ENCODE assay signal across 7 cellular contexts in the genomic region with DNA sequence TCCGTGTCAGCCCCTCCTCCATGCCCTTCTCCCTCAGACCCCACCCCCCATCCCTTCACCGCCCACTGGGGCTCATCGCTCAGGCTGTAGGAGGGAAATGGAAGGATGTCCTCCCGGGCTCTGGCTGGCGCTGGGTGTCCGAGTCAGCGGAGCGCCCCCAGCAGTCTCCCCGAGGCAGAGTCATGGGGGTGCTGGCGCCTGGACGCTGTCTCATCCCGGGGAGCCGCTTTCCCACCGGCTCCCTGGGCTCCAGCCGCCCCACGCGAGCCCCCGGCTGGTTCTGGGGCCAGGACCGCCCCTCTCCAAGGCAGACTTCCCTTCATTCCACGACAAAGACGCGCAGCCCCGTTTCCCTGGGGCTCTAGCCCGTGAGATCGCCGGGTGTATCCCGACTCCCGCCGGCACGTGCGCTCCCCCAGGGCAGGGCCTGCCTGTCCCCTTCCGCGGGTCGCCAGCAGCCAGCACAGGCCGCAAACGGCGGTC. TPM values are rescaled to one million over a fixed set of nuclear protein-coding genes. Genes with fewer than 3 reads are reported as not detected.
DNase-seq lines count a peak whose midpoint lies in the region; ATAC-seq, FAIRE-seq and TF ChIP-seq lines count a peak whose summit lies in the region.

No MANE protein-coding gene starts in this region.

- peak overlapping the region; percentile 49 for H2AFZ ChIP-seq in neuron (ENCODE audit: low read depth, low read length)

- peak; percentile 16 for ATAC-seq in GM21381 (IDR thresholded peaks at IDR 0.05; ENCODE audit: unreplicated experiment)

- H3K4me3 ChIP-seq in fibroblast of villous mesenchyme (ENCODE audit: low read depth, low read length) (peak overlapping the region; percentile 71), neuron (ENCODE audit: low read length) (peak overlapping the region; percentile 80)

- H3K4me3 Mint-ChIP-seq in activated T-cell treated with anti-CD3 and anti-CD28 coated beads, Interleukin-2, amount 50 U/mL, for 24 hours, result peak overlapping the region; percentile 85

- H3K27me3 ChIP-seq in neuron (ENCODE audit: insufficient read depth, low read length), result no peaks in the 10 kb centered on the region

- TF ChIP-seq CTCF in fibroblast of villous mesenchyme (IDR thresholded peaks at IDR 0.05; ENCODE audit: insufficient read depth, low read depth, low read length), result peak; percentile 13

- FAIRE-seq in urothelium cell line (lab: Jason Lieb, UNC), result no peak

- H3K36me3 ChIP-seq in ES-I3 (ENCODE audit: insufficient read depth, low read length) (no peaks in the 10 kb centered on the region), neuron (ENCODE audit: insufficient read depth, low read length) (peaks cover 13% of the 10 kb centered on the region)

- H3K4me1 ChIP-seq in ES-I3 (ENCODE audit: insufficient read depth, low read length) (peaks cover 4% of the 10 kb centered on the region; the same call in 1 of the 2 replicates), neuron (ENCODE audit: insufficient read depth, low read length) (peaks cover 50% of the 10 kb centered on the region)

- peaks cover 3% of the 10 kb centered on the region for H3K27me3 Mint-ChIP-seq in activated T-cell treated with anti-CD3 and anti-CD28 coated beads, Interleukin-2, amount 50 U/mL, for 24 hours

- H3K4me1 Mint-ChIP-seq in activated T-cell treated with anti-CD3 and anti-CD28 coated beads, Interleukin-2, amount 50 U/mL, for 24 hours (ENCODE audit: low read depth), result peaks cover 29% of the 10 kb centered on the region

- DNase-seq in M059J (ENCODE audit: low read depth) (peak; percentile 83), fibroblast of villous mesenchyme (ENCODE audit: low read depth) (peak; percentile 83), urothelium cell line (ENCODE audit: low spot score) (no peak)
- peak; percentile 75 for DNase-seq in activated T-cell treated with anti-CD3 and anti-CD28 coated beads, Interleukin-2, amount 50 U/mL, for 24 hours

- H3K9me3 ChIP-seq in ES-I3 (ENCODE audit: control insufficient read depth, insufficient read depth, low read length) (no peaks in the 10 kb centered on the region), neuron (ENCODE audit: low read length) (no peaks in the 10 kb centered on the region)

- peak overlapping the region; percentile 89 for H3K27ac Mint-ChIP-seq in activated T-cell treated with anti-CD3 and anti-CD28 coated beads, Interleukin-2, amount 50 U/mL, for 24 hours

- H3K36me3 Mint-ChIP-seq in activated T-cell treated with anti-CD3 and anti-CD28 coated beads, Interleukin-2, amount 50 U/mL, for 24 hours (ENCODE audit: low read depth), result peaks cover 12% of the 10 kb centered on the region

- H3K9ac ChIP-seq in ES-I3 (ENCODE audit: low read depth, low read length), result peak overlapping the region; percentile 85

- H3K9me3 Mint-ChIP-seq in activated T-cell treated with anti-CD3 and anti-CD28 coated beads, Interleukin-2, amount 50 U/mL, for 24 hours, result no peaks in the 10 kb centered on the region

RNA-seq across cellular contexts. Expression of gene ANTKMT, which starts 0.4 kb away (rescaled TPM):
- total RNA-seq in M059J (2014; rRNA removed; shearing (Covaris generic)), result 11.0 and 30.4 TPM in 2 replicates
- 19.4 and 37.0 TPM in 2 replicates for total RNA-seq in fibroblast of villous mesenchyme

RNA-seq across cellular contexts. Expression of gene METRN, which starts 5.6 kb away (rescaled TPM):
- 96.4 and 142 TPM in 2 replicates for total RNA-seq in M059J (2014; rRNA removed; shearing (Covaris generic))
- total RNA-seq in fibroblast of villous mesenchyme, result 39.3 and 44.5 TPM in 2 replicates

RNA-seq across cellular contexts. Expression of gene CCDC78, which starts 5.7 kb away (rescaled TPM):
- 0.25 TPM in 1 of 2 replicates, not detected in the other for total RNA-seq in M059J (2014; rRNA removed; shearing (Covaris generic))
- total RNA-seq in fibroblast of villous mesenchyme, result 1.3 and 3.2 TPM in 2 replicates

RNA-seq across cellular contexts. Expression of gene HAGHL, which starts 6.4 kb away (rescaled TPM):
- 3.6 and 4.9 TPM in 2 replicates for total RNA-seq in M059J (2014; rRNA removed; shearing (Covaris generic))
- 14.7 and 21.9 TPM in 2 replicates for total RNA-seq in fibroblast of villous mesenchyme

RNA-seq across cellular contexts. Expression of gene FBXL16, which starts 14.9 kb away (rescaled TPM):
- 8.1 and 12.0 TPM in 2 replicates for total RNA-seq in M059J (2014; rRNA removed; shearing (Covaris generic))
- total RNA-seq in fibroblast of villous mesenchyme, result under 0.01 TPM in 2 replicates
